In genomic region chr6:3226422-3227362, GRCh38 we compare ENCODE assay signal across 1 cellular context.
TF ChIP-seq lines count a peak whose summit lies in the region.

No MANE protein-coding gene starts in this region.

TF ChIP-seq in HepG2, 621 proteins besides CTCF, POLR2A, EP300 and RAD21 (continued from another document):
- TF ChIP-seq CSRNP2 (CRISPR knock-in tag; conservative IDR thresholded peaks at IDR 0.05; ENCODE audit: low read depth) (no peak), DDIT3 (CRISPR knock-in tag; IDR thresholded peaks at IDR 0.05) (no peak)
